8 cellular contexts compared by ENCODE assay signal in genomic region chr17:4908711-4909496, GRCh38. TPM values are rescaled to one million over a fixed set of nuclear protein-coding genes. Genes with fewer than 3 reads are reported as not detected.
DNase-seq lines count a peak whose midpoint lies in the region; ATAC-seq and TF ChIP-seq lines count a peak whose summit lies in the region.

No MANE protein-coding gene starts in this region.

- ATAC-seq in GM18868 (IDR thresholded peaks at IDR 0.05; ENCODE audit: unreplicated experiment), result no peak

- peak; percentile 87 for DNase-seq in GM10248 (ENCODE audit: extremely low spot score)
- DNase-seq in SIG-M5 (lab: John Stamatoyannopoulos, UW), result peak; percentile 27
- DNase-seq in activated effector memory CD4-positive, alpha-beta T cell treated with Interleukin-2 at 50 U/mL for 16 hours, result peak; percentile 71
- DNase-seq in foreskin melanocyte, result peak; percentile 90

- H2AFZ ChIP-seq in Loucy (ENCODE audit: low read length), result peak overlapping the region; percentile 61

- H3K4me2 ChIP-seq in Loucy (ENCODE audit: low read depth, low read length, poor library complexity, severe bottlenecking), result peak overlapping the region; percentile 57

- no peaks in the 10 kb centered on the region for H3K36me3 ChIP-seq in Loucy (ENCODE audit: insufficient read depth, low read length)
- H3K36me3 ChIP-seq in neutrophil, result no peaks in the 10 kb centered on the region

- no peaks in the 10 kb centered on the region for H3K9me2 ChIP-seq in Loucy (replicated peaks; ENCODE audit: low read depth, low read length)

- H3K9ac ChIP-seq in Loucy (ENCODE audit: low read depth, low read length, poor library complexity, severe bottlenecking), result no peak overlapping the region

- CTCF ChIA-PET in GM10248 (lab: Yijun Ruan, JAX), result interaction anchor here (0.6 to 2.6 kb wide), 41 partner anchors 9 to 530 kb away, joined by 3 to 30 read pairs (median 4); partner anchors contain the start of genes ARRB2, C17orf107, C1QBP and GLTPD2

- H3K79me2 ChIP-seq in Loucy (ENCODE audit: insufficient read depth, low read length), result no peaks in the 10 kb centered on the region

- no peaks in the 10 kb centered on the region for H4K20me1 ChIP-seq in Loucy (ENCODE audit: insufficient read depth, low read length, poor library complexity, severe bottlenecking)

- TF ChIP-seq CTCF in GM10248 (IDR thresholded peaks at IDR 0.05; ENCODE audit: control extremely low read depth, extremely low read depth, low read depth, missing control alignments), result peak; percentile 81
- peak; percentile 87 for TF ChIP-seq CTCF in Loucy (conservative IDR thresholded peaks at IDR 0.05; ENCODE audit: low read length)
- TF ChIP-seq CTCF in neutrophil (IDR thresholded peaks at IDR 0.05), result peak; percentile 89

- peak overlapping the region; percentile 51 for H3K27ac ChIP-seq in neutrophil
- peak overlapping the region; percentile 29 for H3K27ac ChIP-seq in temporal lobe (ENCODE audit: low read depth, low read length)

- H3K4me3 ChIP-seq in Loucy (ENCODE audit: low read length, poor library complexity, severe bottlenecking) (no peak overlapping the region), neutrophil (ENCODE audit: low read depth in 1 of 2, low read length in 1 of 2) (no peak overlapping the region)

- POLR2A ChIA-PET in GM10248 (lab: Yijun Ruan, JAX), result interaction anchor here (0.6 to 1.0 kb wide), 2 partner anchors 31 to 96 kb away, joined by 3 to 5 read pairs; partner anchors contain the start of genes RNF167 and SLC25A11

- H3K27me3 ChIP-seq in Loucy (ENCODE audit: insufficient read depth, low read length, poor library complexity, severe bottlenecking) (no peaks in the 10 kb centered on the region), neutrophil (peaks cover 25% of the 10 kb centered on the region)

- H3K4me1 ChIP-seq in Loucy (ENCODE audit: insufficient read depth, low read length, poor library complexity, severe bottlenecking) (peaks cover 6% of the 10 kb centered on the region), neutrophil (ENCODE audit: control insufficient read depth in 1 of 2, insufficient read depth in 1 of 2, low read depth in 1 of 2, low read length in 1 of 2) (peaks cover 6 to 7% of the 10 kb centered on the region in 2 experiments)

- no peaks in the 10 kb centered on the region for H3K9me3 ChIP-seq in Loucy (ENCODE audit: insufficient read depth, low read depth, low read length)
- H3K9me3 ChIP-seq in neutrophil, result no peaks in the 10 kb centered on the region

- no peaks in the 10 kb centered on the region for H3F3A ChIP-seq in Loucy (ENCODE audit: low read depth)

RNA-seq across cellular contexts. Expression of gene CHRNE, which starts 6.0 kb away (rescaled TPM):
- total RNA-seq in temporal lobe, result 0.25 TPM

RNA-seq across cellular contexts. Expression of gene C17orf107, which starts 9.6 kb away (rescaled TPM):
- total RNA-seq in temporal lobe, result 3.7 TPM

RNA-seq across cellular contexts. Expression of gene GP1BA, which starts 23.2 kb away (rescaled TPM):
- not detected for total RNA-seq in temporal lobe

RNA-seq across cellular contexts. Expression of gene SLC25A11, which starts 30.9 kb away (rescaled TPM):
- total RNA-seq in temporal lobe, result 41.8 TPM

RNA-seq across cellular contexts. Expression of gene RNF167, which starts 31.2 kb away (rescaled TPM):
- 12.8 TPM for total RNA-seq in temporal lobe

Comparison
In these comparisons a context has a peak if more than half of its experiments do, and no peak if none do; other contexts are left out.
1. DNase-seq: peak in every context shown above with its lines; median percentile 90 in foreskin melanocyte; 87 in GM10248; 71 in activated effector memory CD4-positive, alpha-beta T cell treated with Interleukin-2 at 50 U/mL for 16 hours; 27 in SIG-M5.